Comparison of ENCODE assay signal across 22 cellular contexts in genomic region chr2:182367401-182367800, GRCh38. TPM values are rescaled to one million over a fixed set of nuclear protein-coding genes. Genes with fewer than 3 reads are reported as not detected.
"Had no signal": no experiment of that assay in that cellular context is flagged by ENCODE, and none has a peak within 500 bp of the region (broad histone marks: within the 10 kb centered on the region; RNA-seq: fewer than 3 reads in every experiment).

No MANE protein-coding gene starts in this region.

- H3K4me1 ChIP-seq: breast epithelium had no signal

- FAIRE-seq: endothelial cell of umbilical vein had no signal

- H3K27ac ChIP-seq: breast epithelium, ovary had no signal

- H3K27me3 ChIP-seq: breast epithelium, heart right ventricle, ovary had no signal

- H3K36me3 ChIP-seq: breast epithelium, heart right ventricle, ovary had no signal

- H3K4me3 ChIP-seq: breast epithelium, heart right ventricle, ovary had no signal

- DNase-seq: activated CD4-positive, alpha-beta T cell treated with anti-CD3 and anti-CD28 coated beads for 36 hours; activated CD4-positive, CD25-positive, alpha-beta regulatory T cell; activated CD8-positive, alpha-beta memory T cell treated with anti-CD3 and anti-CD28 coated beads, Interleukin-2, amount 10 ng/mL, durations not matched to agents 7 days and 5 days; activated CD8-positive, alpha-beta T cell treated with anti-CD3 and anti-CD28 coated beads, Interleukin-2, amount 10 ng/mL, durations not matched to agents 7 days and 5 days; activated naive CD4-positive, alpha-beta T cell; activated T-cell treated with anti-CD3 and anti-CD28 coated beads, Interleukin-2, amount 50 U/mL, for 72 hours; central memory CD4-positive, alpha-beta T cell; heart right ventricle; kidney glomerular epithelial cell; left ventricle myocardium superior; naive thymus-derived CD4-positive, alpha-beta T cell; ovary; retina; stimulated activated CD4-positive, alpha-beta T cell treated with anti-CD3 and anti-CD28 coated beads, Interleukin-15, amount 100 ng/mL, for 24 hours; stimulated activated CD4-positive, alpha-beta T cell treated with anti-CD3 and anti-CD28 coated beads, Interleukin-2, amount 100 ng/mL, for 24 hours; stimulated activated naive B cell treated with anti-CD40 and anti-IgM and Interleukin-4, amounts not matched to agents 10 μg/mL and 1 μg/mL and 100 μg/mL, for 72 hours; trophoblast cell had no signal

- H3K9me3 ChIP-seq: breast epithelium, ovary had no signal

- ATAC-seq: activated CD4-positive, alpha-beta T cell treated with anti-CD3 and anti-CD28 coated beads for 36 hours; activated CD8-positive, alpha-beta memory T cell treated with anti-CD3 and anti-CD28 coated beads, Interleukin-2, amount 10 ng/mL, durations not matched to agents 7 days and 5 days; activated CD8-positive, alpha-beta T cell treated with anti-CD3 and anti-CD28 coated beads, Interleukin-2, amount 10 ng/mL, durations not matched to agents 7 days and 5 days; activated naive CD4-positive, alpha-beta T cell treated with anti-CD3 and anti-CD28 coated beads, Interleukin-2, amount 50 U/mL, for 72 hours; activated T-cell treated with anti-CD3 and anti-CD28 coated beads, Interleukin-2, amount 50 U/mL, for 72 hours; esophagus mucosa; left ventricle myocardium superior; naive thymus-derived CD4-positive, alpha-beta T cell; stimulated activated naive B cell treated with anti-CD40 and anti-IgM and Interleukin-4, amounts not matched to agents 10 μg/mL and 1 μg/mL and 100 μg/mL, for 72 hours had no signal

RNA-seq across cellular contexts. Expression of gene PDE1A, which starts 59.4 kb away (rescaled TPM):
- total RNA-seq: activated CD4-positive, alpha-beta T cell treated with anti-CD3 and anti-CD28 coated beads for 36 hours; activated CD8-positive, alpha-beta memory T cell treated with anti-CD3 and anti-CD28 coated beads, Interleukin-2, amount 10 ng/mL, durations not matched to agents 7 days and 5 days; activated CD8-positive, alpha-beta T cell treated with anti-CD3 and anti-CD28 coated beads, Interleukin-2, amount 10 ng/mL, durations not matched to agents 7 days and 5 days; activated naive CD4-positive, alpha-beta T cell treated with anti-CD3 and anti-CD28 coated beads, Interleukin-2, amount 50 U/mL, for 72 hours; activated T-cell treated with anti-CD3 and anti-CD28 coated beads, Interleukin-2, amount 50 U/mL, for 72 hours; naive thymus-derived CD4-positive, alpha-beta T cell; T-helper 1 cell treated with Interleukin-12 subunit alpha and Interleukin-12 subunit beta and Interleukin-4 antibody, amounts not matched to agents 30 ng/mL and 1 ng/mL, for 36 hours had no signal
- polyA plus RNA-seq: naive thymus-derived CD4-positive, alpha-beta T cell had no signal
